In genomic region chr7:53003653-53004445, GRCh38 we compare ENCODE assay signal across 34 cellular contexts. TPM values are rescaled to one million over a fixed set of nuclear protein-coding genes. Genes with fewer than 3 reads are reported as not detected.
DNase-seq lines count a peak whose midpoint lies in the region; ATAC-seq, FAIRE-seq and TF ChIP-seq lines count a peak whose summit lies in the region.
"Had no signal": no experiment of that assay in that cellular context is flagged by ENCODE, and none has a peak within 500 bp of the region (broad histone marks: within the 10 kb centered on the region; RNA-seq: fewer than 3 reads in every experiment).

No MANE protein-coding gene starts in this region.

- no peak overlapping the region for H2BK5ac ChIP-seq in neuronal stem cell (ENCODE audit: low read length)

- H3K4me3 ChIP-seq in right atrium auricular region (no peak overlapping the region), kidney (ENCODE audit: low read length in 2 of 2) (no peak overlapping the region), neuronal stem cell (ENCODE audit: low read length in 2 of 2) (peak overlapping the region in 1 of 2 donors; percentile 58), upper lobe of right lung (no peak overlapping the region)
- H3K4me3 ChIP-seq: BLaER1, GM12878 had no signal

- H2BK12ac ChIP-seq in neuronal stem cell (ENCODE audit: low read length) = peak overlapping the region; percentile 58

- H3K4me2 ChIP-seq in neuronal stem cell (ENCODE audit: insufficient read depth, low read length, poor library complexity, severe bottlenecking) = no peak overlapping the region
- H3K4me2 ChIP-seq: BLaER1 had no signal

- peak overlapping the region; percentile 82 for H3K14ac ChIP-seq in neuronal stem cell (ENCODE audit: low read length)

- no peak overlapping the region for H2AFZ ChIP-seq in neuronal stem cell (ENCODE audit: low read length)

- no peak overlapping the region for H3K4ac ChIP-seq in neuronal stem cell (ENCODE audit: low read length)

- H2BK15ac ChIP-seq in neuronal stem cell (ENCODE audit: low read length) = no peak overlapping the region

- H2BK120ac ChIP-seq in neuronal stem cell (ENCODE audit: low read depth, low read length) = no peak overlapping the region

- no peak overlapping the region for H3K27ac ChIP-seq in right atrium auricular region
- no peak overlapping the region for H3K27ac ChIP-seq in kidney (ENCODE audit: low read depth in 2 of 2, low read length in 2 of 2)
- no peak overlapping the region for H3K27ac ChIP-seq in neuronal stem cell (replicated peaks; ENCODE audit: low read length)
- no peak overlapping the region for H3K27ac ChIP-seq in upper lobe of right lung
- H3K27ac ChIP-seq: BLaER1 had no signal

- ATAC-seq in Right ventricle myocardium inferior (no peak), upper lobe of right lung (no peak)
- ATAC-seq in activated CD4-positive, CD25-positive, alpha-beta regulatory T cell treated with anti-CD3 and anti-CD28 coated beads, Interleukin-2, amount 50 U/mL, for 24 hours = no peak
- ATAC-seq: GM12878 had no signal

- H4K91ac ChIP-seq in neuronal stem cell (ENCODE audit: low read depth, low read length, poor library complexity) = no peak overlapping the region

- TF ChIP-seq CTCF in right atrium auricular region (IDR thresholded peaks at IDR 0.05) (no peak), kidney (IDR thresholded peaks at IDR 0.05; ENCODE audit: borderline replicate concordance, extremely low read depth, insufficient read depth) (no peak), upper lobe of right lung (IDR thresholded peaks at IDR 0.05) (no peak)

- no peak overlapping the region for H2AK5ac ChIP-seq in neuronal stem cell (ENCODE audit: low read depth, low read length)

- H3K36me3 ChIP-seq in right atrium auricular region = no peaks in the 10 kb centered on the region
- no peaks in the 10 kb centered on the region for H3K36me3 ChIP-seq in kidney (ENCODE audit: control insufficient read depth in 1 of 2, insufficient read depth in 2 of 2, low read length in 2 of 2)
- no peaks in the 10 kb centered on the region for H3K36me3 ChIP-seq in neuronal stem cell (replicated peaks in 1 of 2; ENCODE audit: control insufficient read depth in 2 of 2, insufficient read depth in 2 of 2, low read length in 2 of 2)
- no peaks in the 10 kb centered on the region for H3K36me3 ChIP-seq in upper lobe of right lung
- H3K36me3 ChIP-seq: BE2C, BLaER1 had no signal

- H4K8ac ChIP-seq in neuronal stem cell (ENCODE audit: low read depth, low read length) = no peak overlapping the region

- WGBS in neuronal stem cell (ENCODE audit: extremely low coverage in 2 of 2, insufficient read length in 2 of 2, insufficient replicate concordance in 1 of 2), 2 donors = no CpG with 5 or more reads among the region's 29 CpGs

- DNase-seq in Right ventricle myocardium inferior (ENCODE audit: missing footprints) (peak; percentile 50), right atrium auricular region (ENCODE audit: low spot score) (no peak), kidney (peak; percentile 67), neuronal stem cell (ENCODE audit: low spot score) (no peak), upper lobe of right lung (peak; percentile 61), dermis blood vessel endothelial cell (no peak), NCI-H510A treated with DMSO at 0.1 percent for 48 hours (lab: John Stamatoyannopoulos, UW) (no peak)
- DNase-seq: 8988T; ACHN; BE2C; C1 segment of cervical spinal cord; CD4-positive, alpha-beta memory T cell; CD4-positive, CD25-positive, alpha-beta regulatory T cell; CD8-positive, alpha-beta memory T cell; COR-L47; DMS 273 treated with DMSO at 0.1 percent for 48 hours; DMS153; DMS53; DMS79; DND-41; EL; GDM1 had no signal

- H3K4me1 ChIP-seq in right atrium auricular region (no peaks in the 10 kb centered on the region), kidney (ENCODE audit: control insufficient read depth in 1 of 2, insufficient read depth in 1 of 2, low read depth in 1 of 2, low read length in 2 of 2) (no peaks in the 10 kb centered on the region), neuronal stem cell (ENCODE audit: control insufficient read depth in 2 of 2, insufficient read depth in 1 of 2, low read depth in 1 of 2, low read length in 2 of 2) (no peaks in the 10 kb centered on the region), upper lobe of right lung (no peaks in the 10 kb centered on the region)
- H3K4me1 ChIP-seq: BE2C, BLaER1 had no signal

- H3K27me3 ChIP-seq in right atrium auricular region (no peaks in the 10 kb centered on the region), neuronal stem cell (ENCODE audit: control insufficient read depth in 3 of 3, insufficient read depth in 3 of 3, low read depth in 1 of 3, low read length in 3 of 3) (no peaks in the 10 kb centered on the region), upper lobe of right lung (no peaks in the 10 kb centered on the region)
- H3K27me3 ChIP-seq: BE2C, BLaER1 had no signal

- no peaks in the 10 kb centered on the region for H3K79me1 ChIP-seq in neuronal stem cell (ENCODE audit: low read depth, low read length)

- intact Hi-C loops in Right ventricle myocardium inferior (cut with DNase I) (no loop called here), kidney (cut with DNase I) (no loop called here), upper lobe of right lung (cut with DNase I) (no loop called here)

- no peak for FAIRE-seq in kidney (lab: Jason Lieb, UNC)
- FAIRE-seq: A204.1, GM12878, GM12892, GM18507, GM19239 had no signal

- H3K9me3 ChIP-seq in right atrium auricular region (no peaks in the 10 kb centered on the region), kidney (ENCODE audit: control insufficient read depth in 1 of 2, low read length in 2 of 2) (no peaks in the 10 kb centered on the region), neuronal stem cell (replicated peaks in 1 of 2; ENCODE audit: control insufficient read depth in 2 of 2, insufficient read depth in 1 of 2, low read depth in 1 of 2, low read length in 2 of 2) (peaks cover 8 to 11% of the 10 kb centered on the region in 2 donors), upper lobe of right lung (no peaks in the 10 kb centered on the region)

- peak overlapping the region; percentile 73 for H3K23ac ChIP-seq in neuronal stem cell (ENCODE audit: low read depth, low read length, poor library complexity)

- no peak overlapping the region for H3K18ac ChIP-seq in neuronal stem cell (ENCODE audit: low read length)

- H3K9ac ChIP-seq in kidney (ENCODE audit: low read length in 2 of 2) (no peak overlapping the region), neuronal stem cell (ENCODE audit: low read depth, low read length, poor library complexity) (peak overlapping the region; percentile 70)
- H3K9ac ChIP-seq: BLaER1 had no signal

RNA-seq across cellular contexts. Expression of gene POM121L12, which starts 31.6 kb away (rescaled TPM):
- total RNA-seq in Right ventricle myocardium inferior = not detected
- not detected for total RNA-seq in right atrium auricular region
- total RNA-seq in kidney = not detected
- not detected for polyA plus RNA-seq in kidney (ENCODE audit: insufficient read depth, low read depth, low replicate concordance)
- not detected for polyA plus RNA-seq in neuronal stem cell (2013, experiment 1 of 2)
- polyA plus RNA-seq in neuronal stem cell (2013, experiment 2 of 2) = not detected
- not detected for total RNA-seq in upper lobe of right lung
- 0.17 TPM in 1 of 2 replicates, not detected in the other for total RNA-seq in dermis blood vessel endothelial cell
- total RNA-seq: A673; CD4-positive, alpha-beta memory T cell; CD4-positive, CD25-positive, alpha-beta regulatory T cell; CD8-positive, alpha-beta memory T cell; Daoy; G401; GM12878 had no signal
- polyA plus RNA-seq: AG04450; CD14-positive monocyte; CD4-positive, alpha-beta memory T cell; CD4-positive, CD25-positive, alpha-beta regulatory T cell; CD8-positive, alpha-beta memory T cell; GM12878 had no signal

Comparison
In these comparisons a context has a peak if more than half of its experiments do, and no peak if none do; other contexts are left out.
1. DNase-seq: peak in Right ventricle myocardium inferior (single experiment), kidney (single experiment) and upper lobe of right lung (single experiment); none in right atrium auricular region (single experiment), neuronal stem cell (single experiment), dermis blood vessel endothelial cell (single experiment) and NCI-H510A treated with DMSO at 0.1 percent for 48 hours (single experiment).